ENCODE assay signal across 8 cellular contexts in genomic region chr19:35755550-35756371, GRCh38. TPM values are rescaled to one million over a fixed set of nuclear protein-coding genes. Genes with fewer than 3 reads are reported as not detected.
A peak's percentile ranks its signal among the peaks of the same experiment; 100 is the strongest.
DNase-seq lines count a peak whose midpoint lies in the region; ATAC-seq, FAIRE-seq and TF ChIP-seq lines count a peak whose summit lies in the region.

No MANE protein-coding gene starts in this region.

- no peak for FAIRE-seq in GM12892 (lab: Jason Lieb, UNC)

- ATAC-seq in natural killer cell treated with Interleukin-12 subunit alpha and Interleukin-12 subunit beta and Interleukin-15 and Interleukin-18, amount 100 ng/mL, for 72 hours, result no peak

- H3K36me3 ChIP-seq in esophagus (ENCODE audit: control insufficient read depth in 2 of 2, insufficient read depth in 2 of 2, low read length in 1 of 2), result peaks cover 4 to 24% of the 10 kb centered on the region in 2 donors

- TF ChIP-seq POLR2A in GM12892 (IDR thresholded peaks at IDR 0.05; ENCODE audit: low read depth, low read length), result no peak

- H3K9me3 ChIP-seq in esophagus (ENCODE audit: control insufficient read depth in 2 of 2, insufficient read depth in 1 of 2, low read depth in 1 of 2, low read length in 1 of 2), result no peaks in the 10 kb centered on the region

- H3K4me3 ChIP-seq in esophagus (ENCODE audit: low read depth in 1 of 2, low read length in 2 of 2), result peak overlapping the region; percentile 8 to 39

- peak overlapping the region; percentile 85 to 87 for H3K27ac ChIP-seq in esophagus (ENCODE audit: low read depth in 2 of 2, low read length in 1 of 2)

- H3K4me1 Mint-ChIP-seq in CD14-positive monocyte (peaks cover 32% of the 10 kb centered on the region), type B pancreatic cell (ENCODE audit: unreplicated experiment) (peaks cover 9% of the 10 kb centered on the region)
- peaks cover 27% of the 10 kb centered on the region for H3K4me1 Mint-ChIP-seq in activated CD4-positive, alpha-beta memory T cell treated with anti-CD3 and anti-CD28 coated beads for 36 hours (ENCODE audit: low read depth)
- H3K4me1 Mint-ChIP-seq in natural killer cell treated with Interleukin-12 subunit alpha and Interleukin-12 subunit beta and Interleukin-15 and Interleukin-18, amount 100 ng/mL, for 72 hours (ENCODE audit: low read depth in 2 of 2), result peaks cover 19 to 32% of the 10 kb centered on the region in 2 donors

- no peak overlapping the region for H3K27ac Mint-ChIP-seq in CD14-positive monocyte
- no peak overlapping the region for H3K27ac Mint-ChIP-seq in activated CD4-positive, alpha-beta memory T cell treated with anti-CD3 and anti-CD28 coated beads for 36 hours
- H3K27ac Mint-ChIP-seq in natural killer cell treated with Interleukin-12 subunit alpha and Interleukin-12 subunit beta and Interleukin-15 and Interleukin-18, amount 100 ng/mL, for 72 hours, result no peak overlapping the region
- peak overlapping the region; percentile 66 for H3K27ac Mint-ChIP-seq in type B pancreatic cell

- POLR2A ChIA-PET in activated CD4-positive, alpha-beta memory T cell treated with anti-CD3 and anti-CD28 coated beads for 36 hours (lab: Charles Lee), result no interaction called here

- H3K4me3 Mint-ChIP-seq in CD14-positive monocyte (peak overlapping the region; percentile 56 to 88), type B pancreatic cell (peak overlapping the region; percentile 77)
- H3K4me3 Mint-ChIP-seq in activated CD4-positive, alpha-beta memory T cell treated with anti-CD3 and anti-CD28 coated beads for 36 hours, result peak overlapping the region; percentile 26
- peak overlapping the region; percentile 37 for H3K4me3 Mint-ChIP-seq in natural killer cell treated with Interleukin-12 subunit alpha and Interleukin-12 subunit beta and Interleukin-15 and Interleukin-18, amount 100 ng/mL, for 72 hours

- intact Hi-C loops in CD14-positive monocyte (cut with micrococcal nuclease), result loop anchor here in 1 of 2 donors (5.0 to 10.0 kb wide), 2 partner anchors 257 to 359 kb away; partner anchors contain the start of genes ALKBH6, OVOL3, POLR2I and TBCB
- intact Hi-C loops in activated CD4-positive, alpha-beta memory T cell treated with anti-CD3 and anti-CD28 coated beads for 36 hours (cut with micrococcal nuclease), result no loop called here

- H3K9me3 Mint-ChIP-seq in CD14-positive monocyte (peaks cover 0 to 8% (median 3%) of the 10 kb centered on the region in 7 donors), type B pancreatic cell (no peaks in the 10 kb centered on the region)
- no peaks in the 10 kb centered on the region for H3K9me3 Mint-ChIP-seq in activated CD4-positive, alpha-beta memory T cell treated with anti-CD3 and anti-CD28 coated beads for 36 hours
- H3K9me3 Mint-ChIP-seq in natural killer cell treated with Interleukin-12 subunit alpha and Interleukin-12 subunit beta and Interleukin-15 and Interleukin-18, amount 100 ng/mL, for 72 hours, result no peaks in the 10 kb centered on the region

- WGBS in esophagus, 2 donors, result 15 to 21% methylated on average over 52 to 74 of the region's 74 CpGs

- H3K27me3 Mint-ChIP-seq in CD14-positive monocyte (ENCODE audit: low read depth in 3 of 3), result peaks cover 18 to 30% (median 25%) of the 10 kb centered on the region in 3 donors
- H3K27me3 Mint-ChIP-seq in activated CD4-positive, alpha-beta memory T cell treated with anti-CD3 and anti-CD28 coated beads for 36 hours, result no peaks in the 10 kb centered on the region
- peaks cover 0 to 11% of the 10 kb centered on the region in 2 donors for H3K27me3 Mint-ChIP-seq in natural killer cell treated with Interleukin-12 subunit alpha and Interleukin-12 subunit beta and Interleukin-15 and Interleukin-18, amount 100 ng/mL, for 72 hours
- H3K27me3 Mint-ChIP-seq in type B pancreatic cell, result peaks cover 14% of the 10 kb centered on the region

- DNase-seq in CD14-positive monocyte (ENCODE audit: low spot score) (no peak), type B pancreatic cell (ENCODE audit: extremely low spot score, unreplicated experiment) (no peak), GM12892 (ENCODE audit: insufficient read length) (no peak), amniotic stem cell (lab: John Stamatoyannopoulos, UW) (no peak), NOMO-1 treated with DMSO at 0.1 percent for 48 hours (lab: John Stamatoyannopoulos, UW; ENCODE audit: unreplicated experiment) (no peak)
- DNase-seq in activated CD4-positive, alpha-beta memory T cell treated with anti-CD3 and anti-CD28 coated beads for 36 hours, result peak; percentile 68
- DNase-seq in natural killer cell treated with Interleukin-12 subunit alpha and Interleukin-12 subunit beta and Interleukin-15 and Interleukin-18, amount 100 ng/mL, for 72 hours (ENCODE audit: low spot score), result no peak

- TF ChIP-seq CTCF in CD14-positive monocyte (IDR thresholded peaks at IDR 0.05) (no peak), type B pancreatic cell (conservative IDR thresholded peaks at IDR 0.05) (no peak)

- H3K27me3 ChIP-seq in esophagus (ENCODE audit: control insufficient read depth in 1 of 2, insufficient read depth in 2 of 2, low read length in 2 of 2), result no peaks in the 10 kb centered on the region

- CTCF ChIA-PET in activated CD4-positive, alpha-beta memory T cell treated with anti-CD3 and anti-CD28 coated beads for 36 hours (lab: Charles Lee), result interaction anchor here (1.0 kb wide), 2 partner anchors 11 to 62 kb away, joined by 3 read pairs; no protein-coding TSS in a partner anchor

- peaks cover 35 to 46% of the 10 kb centered on the region in 2 donors for H3K36me3 Mint-ChIP-seq in CD14-positive monocyte
- H3K36me3 Mint-ChIP-seq in activated CD4-positive, alpha-beta memory T cell treated with anti-CD3 and anti-CD28 coated beads for 36 hours, result peaks cover 20% of the 10 kb centered on the region
- H3K36me3 Mint-ChIP-seq in natural killer cell treated with Interleukin-12 subunit alpha and Interleukin-12 subunit beta and Interleukin-15 and Interleukin-18, amount 100 ng/mL, for 72 hours, result no peaks in the 10 kb centered on the region
- peaks cover 4% of the 10 kb centered on the region for H3K36me3 Mint-ChIP-seq in type B pancreatic cell

- H3K4me1 ChIP-seq in esophagus (ENCODE audit: control insufficient read depth in 2 of 2, insufficient read depth in 2 of 2, low read length in 1 of 2), result peaks cover 0 to 22% of the 10 kb centered on the region in 2 donors

RNA-seq across cellular contexts. Expression of gene HSPB6, which starts 1.1 kb away (rescaled TPM):
- polyA plus RNA-seq in CD14-positive monocyte (not detected), esophagus (10 to 100 TPM; 12.5 to 18.3 TPM)
- under 1 TPM; 0.36 to 0.53 TPM for total RNA-seq in activated CD4-positive, alpha-beta memory T cell treated with anti-CD3 and anti-CD28 coated beads for 36 hours
- total RNA-seq in natural killer cell treated with Interleukin-12 subunit alpha and Interleukin-12 subunit beta and Interleukin-15 and Interleukin-18, amount 100 ng/mL, for 72 hours, result not detected
- 0.43 and 0.60 TPM in 2 replicates for total RNA-seq in type B pancreatic cell (ENCODE audit: low replicate concordance)
- polyA plus RNA-seq in GM12892 (2012; ENCODE audit: missing spikeins), result not detected

RNA-seq across cellular contexts. Expression of gene PROSER3, which starts 2.2 kb away (rescaled TPM):
- polyA plus RNA-seq in CD14-positive monocyte (1 to 10 TPM; 1.8 to 2.9 TPM), esophagus (10 to 100 TPM in 1 of 2 donors, 1 to 10 TPM in 1; 5.5 to 13.8 TPM)
- total RNA-seq in activated CD4-positive, alpha-beta memory T cell treated with anti-CD3 and anti-CD28 coated beads for 36 hours, result 10 to 100 TPM; 38.4 to 40.0 TPM
- 10 to 100 TPM; 36.2 to 53.8 TPM for total RNA-seq in natural killer cell treated with Interleukin-12 subunit alpha and Interleukin-12 subunit beta and Interleukin-15 and Interleukin-18, amount 100 ng/mL, for 72 hours
- 34.6 and 48.0 TPM in 2 replicates for total RNA-seq in type B pancreatic cell (ENCODE audit: low replicate concordance)
- polyA plus RNA-seq in GM12892 (2012; ENCODE audit: missing spikeins), result 11.8 TPM

RNA-seq across cellular contexts. Expression of gene LIN37, which starts 7.4 kb away (rescaled TPM):
- polyA plus RNA-seq in CD14-positive monocyte (1 to 10 TPM; 5.6 to 7.2 TPM), esophagus (10 to 100 TPM; 10.6 to 20.9 TPM)
- total RNA-seq in activated CD4-positive, alpha-beta memory T cell treated with anti-CD3 and anti-CD28 coated beads for 36 hours, result 1 to 10 TPM; 7.5 TPM
- 10 to 100 TPM in 1 of 2 donors, 1 to 10 TPM in 1; 9.6 to 24.7 TPM for total RNA-seq in natural killer cell treated with Interleukin-12 subunit alpha and Interleukin-12 subunit beta and Interleukin-15 and Interleukin-18, amount 100 ng/mL, for 72 hours
- 15.5 and 17.9 TPM in 2 replicates for total RNA-seq in type B pancreatic cell (ENCODE audit: low replicate concordance)
- polyA plus RNA-seq in GM12892 (2012; ENCODE audit: missing spikeins), result 9.0 TPM

RNA-seq across cellular contexts. Expression of gene PSENEN, which starts 10.3 kb away (rescaled TPM):
- 100 to 1,000 TPM; 129 to 149 TPM for polyA plus RNA-seq in CD14-positive monocyte
- 10 to 100 TPM; 46.7 to 47.9 TPM for total RNA-seq in activated CD4-positive, alpha-beta memory T cell treated with anti-CD3 and anti-CD28 coated beads for 36 hours
- 100 to 1,000 TPM in 1 of 2 donors, 10 to 100 TPM in 1; 62.5 to 128 TPM for polyA plus RNA-seq in esophagus
- total RNA-seq in natural killer cell treated with Interleukin-12 subunit alpha and Interleukin-12 subunit beta and Interleukin-15 and Interleukin-18, amount 100 ng/mL, for 72 hours, result 10 to 100 TPM; 66.4 to 84.2 TPM
- total RNA-seq in type B pancreatic cell (ENCODE audit: low replicate concordance), result 74.2 and 85.4 TPM in 2 replicates
- polyA plus RNA-seq in GM12892 (2012; ENCODE audit: missing spikeins), result 41.4 TPM

RNA-seq across cellular contexts. Expression of gene U2AF1L4, which starts 10.5 kb away (rescaled TPM):
- polyA plus RNA-seq in CD14-positive monocyte, result 1 to 10 TPM; 6.2 to 8.7 TPM
- total RNA-seq in activated CD4-positive, alpha-beta memory T cell treated with anti-CD3 and anti-CD28 coated beads for 36 hours, result 10 to 100 TPM; 34.6 to 37.8 TPM
- polyA plus RNA-seq in esophagus, result 10 to 100 TPM; 17.4 to 43.4 TPM
- total RNA-seq in natural killer cell treated with Interleukin-12 subunit alpha and Interleukin-12 subunit beta and Interleukin-15 and Interleukin-18, amount 100 ng/mL, for 72 hours, result 10 to 100 TPM; 17.0 to 19.1 TPM
- total RNA-seq in type B pancreatic cell (ENCODE audit: low replicate concordance), result 22.2 and 25.4 TPM in 2 replicates
- polyA plus RNA-seq in GM12892 (2012; ENCODE audit: missing spikeins), result 10.4 TPM

Comparison
In these comparisons a context has a peak if more than half of its experiments do, and no peak if none do; other contexts are left out.
1. H3K4me3 Mint-ChIP-seq: peak in every context shown above with its lines; median percentile 77 in type B pancreatic cell; 72 in CD14-positive monocyte; 37 in natural killer cell treated with Interleukin-12 subunit alpha and Interleukin-12 subunit beta and Interleukin-15 and Interleukin-18, amount 100 ng/mL, for 72 hours; 26 in activated CD4-positive, alpha-beta memory T cell treated with anti-CD3 and anti-CD28 coated beads for 36 hours.